Comparison of ENCODE assay signal across 8 cellular contexts in genomic region chr2:235135990-235136561, GRCh38.
A peak's percentile ranks its signal among the peaks of the same experiment; 100 is the strongest.
DNase-seq lines count a peak whose midpoint lies in the region; ATAC-seq and TF ChIP-seq lines count a peak whose summit lies in the region.

No MANE protein-coding gene starts in this region.

- no peak overlapping the region for H3K4me3 ChIP-seq in astrocyte of the spinal cord (ENCODE audit: low read depth, low read length)

- ATAC-seq in HG02763 (IDR thresholded peaks at IDR 0.05; ENCODE audit: unreplicated experiment) (no peak), HG03025 (IDR thresholded peaks at IDR 0.05; ENCODE audit: low FRiP score, unreplicated experiment) (no peak)

- TF ChIP-seq CTCF in astrocyte of the spinal cord (IDR thresholded peaks at IDR 0.05; ENCODE audit: low read depth, low read length): peak; percentile 74

- DNase-seq in DMS53 treated with DMSO at 0.1 percent for 48 hours (lab: John Stamatoyannopoulos, UW; ENCODE audit: unreplicated experiment): peak; percentile 84
- peak; percentile 4 for DNase-seq in KG1 (lab: John Stamatoyannopoulos, UW)
- DNase-seq in SK-MEL-5 (ENCODE audit: low read depth, low spot score): peak; percentile 92
- DNase-seq in astrocyte of the spinal cord (ENCODE audit: low read depth, low spot score): peak; percentile 70
- DNase-seq in hypothalamus (lab: John Stamatoyannopoulos, UW): peak in 42 of 51 donors; percentile 12 to 85 (median 52)
- DNase-seq in smooth muscle cell of the brain vasculature (ENCODE audit: low read depth, low spot score): peak; percentile 45

- in situ Hi-C loops in SK-MEL-5 (cut with HindIII; ENCODE audit: low pct_unique_long_range_greater_than_20kb, low sequenced_read_pairs): no loop called here
- in situ Hi-C loops in astrocyte of the spinal cord (cut with HindIII; ENCODE audit: low sequenced_read_pairs): no loop called here

Comparison
In these comparisons a context has a peak if more than half of its experiments do, and no peak if none do; other contexts are left out.
1. DNase-seq: peak in every context shown above with its lines; median percentile 92 in SK-MEL-5; 84 in DMS53 treated with DMSO at 0.1 percent for 48 hours; 70 in astrocyte of the spinal cord; 52 in hypothalamus; 45 in smooth muscle cell of the brain vasculature; 4 in KG1.